8 cellular contexts compared by ENCODE assay signal in the genomic region with DNA sequence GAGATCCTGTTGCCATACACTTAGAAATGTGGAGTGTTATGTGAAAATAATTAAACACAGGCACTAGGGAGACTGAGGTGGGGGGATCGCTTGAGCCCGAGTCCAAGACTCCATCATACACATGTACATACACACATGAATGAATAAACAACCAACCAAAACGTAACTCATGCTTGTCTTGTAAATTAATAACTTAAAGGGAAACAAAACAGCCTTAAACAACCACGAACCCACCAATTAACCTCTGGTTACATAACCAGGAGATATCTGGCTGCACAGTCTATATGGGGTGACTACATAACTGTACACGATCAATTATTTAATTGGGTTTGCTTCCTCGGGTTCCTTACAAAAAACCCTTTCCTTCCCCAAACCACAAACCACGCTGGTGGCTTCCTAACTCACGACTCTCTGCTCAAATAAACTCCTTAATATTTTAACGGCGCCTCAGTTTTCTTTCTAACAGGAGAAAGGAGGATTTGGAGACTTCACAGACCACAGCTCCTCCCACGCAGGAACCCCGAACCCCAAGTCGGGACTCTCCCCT. TPM values are rescaled to one million over a fixed set of nuclear protein-coding genes. Genes with fewer than 3 reads are reported as not detected.
DNase-seq lines count a peak whose midpoint lies in the region; ATAC-seq and TF ChIP-seq lines count a peak whose summit lies in the region.

No MANE protein-coding gene starts in this region.

- peak overlapping the region; percentile 35 for H3K27ac ChIP-seq in CD4-positive, alpha-beta T cell (ENCODE audit: low read depth, low read length)
- peak overlapping the region; percentile 72 for H3K27ac ChIP-seq in muscle layer of colon (ENCODE audit: low read depth, low read length)

- no peaks in the 10 kb centered on the region for H3K27me3 ChIP-seq in CD4-positive, alpha-beta T cell (ENCODE audit: control insufficient read depth, insufficient read depth, low read length)
- H3K27me3 ChIP-seq in muscle layer of colon (ENCODE audit: control insufficient read depth in 1 of 2, insufficient read depth in 2 of 2, low read length in 2 of 2), result no peaks in the 10 kb centered on the region

- H3K4me1 Mint-ChIP-seq in CD4-positive, alpha-beta T cell (ENCODE audit: low read depth), result peaks cover 26% of the 10 kb centered on the region
- H3K4me1 Mint-ChIP-seq in dendritic cell treated with granulocyte-macrophage colony-stimulating factor and Interleukin-4, amounts not matched to agents 40 ng/mL and 50 ng/mL, for 4 days (ENCODE audit: low read depth), result peaks cover 17% of the 10 kb centered on the region

- H3K27ac Mint-ChIP-seq in CD4-positive, alpha-beta T cell, result peak overlapping the region; percentile 71
- H3K27ac Mint-ChIP-seq in dendritic cell treated with granulocyte-macrophage colony-stimulating factor and Interleukin-4, amounts not matched to agents 40 ng/mL and 50 ng/mL, for 4 days, result peak overlapping the region; percentile 90

- CTCF ChIA-PET in CD4-positive, alpha-beta T cell (lab: Charles Lee), result no interaction called here

- no peak for DNase-seq in CD4-positive, alpha-beta T cell
- DNase-seq in GM20000 (ENCODE audit: low spot score) (peak; percentile 34), NCI-H69 (lab: John Stamatoyannopoulos, UW) (peak; percentile 39), HuH-7 (ENCODE audit: low spot score) (no peak), NCI-H2196 (lab: John Stamatoyannopoulos, UW; ENCODE audit: unreplicated experiment) (no peak), C1 segment of cervical spinal cord (lab: John Stamatoyannopoulos, UW) (no peak)

- peak overlapping the region; percentile 89 to 91 for H3K4me3 ChIP-seq in muscle layer of colon (ENCODE audit: low read depth in 1 of 2, low read length in 2 of 2)

- peaks cover 3% of the 10 kb centered on the region for H3K9me3 Mint-ChIP-seq in CD4-positive, alpha-beta T cell
- H3K9me3 Mint-ChIP-seq in dendritic cell treated with granulocyte-macrophage colony-stimulating factor and Interleukin-4, amounts not matched to agents 40 ng/mL and 50 ng/mL, for 4 days, result peaks cover 29% of the 10 kb centered on the region

- no peak for TF ChIP-seq CTCF in CD4-positive, alpha-beta T cell (IDR thresholded peaks at IDR 0.05)
- TF ChIP-seq CTCF in GM20000 (IDR thresholded peaks at IDR 0.05; ENCODE audit: extremely low read depth, missing control alignments), result no peak

- H3K4me3 Mint-ChIP-seq in CD4-positive, alpha-beta T cell, result peak overlapping the region; percentile 93
- peak overlapping the region; percentile 97 for H3K4me3 Mint-ChIP-seq in dendritic cell treated with granulocyte-macrophage colony-stimulating factor and Interleukin-4, amounts not matched to agents 40 ng/mL and 50 ng/mL, for 4 days

- H3K4me1 ChIP-seq in muscle layer of colon (ENCODE audit: insufficient read depth, low read length), result peaks cover 11% of the 10 kb centered on the region

- ATAC-seq in CD4-positive, alpha-beta T cell (ENCODE audit: poor library complexity), result no peak

- no peaks in the 10 kb centered on the region for H3K36me3 ChIP-seq in muscle layer of colon (ENCODE audit: insufficient read depth, low read length)

- H3K9me3 ChIP-seq in CD4-positive, alpha-beta T cell (ENCODE audit: control insufficient read depth, low read length), result no peaks in the 10 kb centered on the region
- no peaks in the 10 kb centered on the region for H3K9me3 ChIP-seq in muscle layer of colon (ENCODE audit: low read length)

- POLR2A ChIA-PET in CD4-positive, alpha-beta T cell (lab: Charles Lee), result interaction anchor here (1.0 to 1.4 kb wide), 2 partner anchors 26 to 146 kb away, joined by 8 read pairs; a partner anchor contains a TSS

- peaks cover 49% of the 10 kb centered on the region for H3K36me3 Mint-ChIP-seq in CD4-positive, alpha-beta T cell (ENCODE audit: low read depth)
- peaks cover 28% of the 10 kb centered on the region for H3K36me3 Mint-ChIP-seq in dendritic cell treated with granulocyte-macrophage colony-stimulating factor and Interleukin-4, amounts not matched to agents 40 ng/mL and 50 ng/mL, for 4 days (ENCODE audit: low read depth)

- intact Hi-C loops in CD4-positive, alpha-beta T cell (cut with DNase I, micrococcal nuclease), result loop anchor here in 1 of 2 experiments (5.0 to 10.0 kb wide), 2 partner anchors 84 to 143 kb away; a partner anchor contains a TSS
- intact Hi-C loops in dendritic cell treated with granulocyte-macrophage colony-stimulating factor and Interleukin-4, amounts not matched to agents 40 ng/mL and 50 ng/mL, for 4 days (cut with micrococcal nuclease), result loop anchor here (10.0 kb wide), 1 partner anchor 153 kb away; no protein-coding TSS in a partner anchor

- peaks cover 2% of the 10 kb centered on the region for H3K27me3 Mint-ChIP-seq in CD4-positive, alpha-beta T cell
- peaks cover 6% of the 10 kb centered on the region for H3K27me3 Mint-ChIP-seq in dendritic cell treated with granulocyte-macrophage colony-stimulating factor and Interleukin-4, amounts not matched to agents 40 ng/mL and 50 ng/mL, for 4 days

- peak overlapping the region; percentile 28 for H3K9ac ChIP-seq in muscle layer of colon (ENCODE audit: low read length)

RNA-seq across cellular contexts. Expression of a gene that starts 0.8 kb away (rescaled TPM):
- total RNA-seq in CD4-positive, alpha-beta T cell, result under 1 TPM; 0.16 to 0.28 TPM

RNA-seq across cellular contexts. Expression of a gene that starts 26.3 kb away (rescaled TPM):
- total RNA-seq in CD4-positive, alpha-beta T cell, result 10 to 100 TPM; 13.2 to 15.1 TPM

Comparison
In these comparisons a context has a peak if more than half of its experiments do, and no peak if none do; other contexts are left out.
1. DNase-seq: peak in GM20000 (single experiment) and NCI-H69 (single experiment); none in CD4-positive, alpha-beta T cell (0 of 10), HuH-7 (single experiment), NCI-H2196 (single experiment) and C1 segment of cervical spinal cord (0 of 14).